Comparison of ENCODE assay signal across 8 cellular contexts in genomic region chr3:69094467-69095205, GRCh38. TPM values are rescaled to one million over a fixed set of nuclear protein-coding genes. Genes with fewer than 3 reads are reported as not detected.
DNase-seq lines count a peak whose midpoint lies in the region; ATAC-seq and TF ChIP-seq lines count a peak whose summit lies in the region.

No MANE protein-coding gene starts in this region.

- H3K27ac Mint-ChIP-seq in naive thymus-derived CD4-positive, alpha-beta T cell, result peak overlapping the region; percentile 81 to 98 (median 93)
- H3K27ac Mint-ChIP-seq in neural progenitor cell, result no peak overlapping the region

- POLR2A ChIA-PET in naive thymus-derived CD4-positive, alpha-beta T cell (lab: Charles Lee), result interaction anchor here (0.7 to 6.7 kb wide), 3 partner anchors 12 to 42 kb away, joined by 3 to 96 read pairs (median 6); partner anchors contain the start of genes ARL6IP5, TMF1 and UBA3

- no peaks in the 10 kb centered on the region for H3K27me3 Mint-ChIP-seq in naive thymus-derived CD4-positive, alpha-beta T cell
- H3K27me3 Mint-ChIP-seq in neural progenitor cell (ENCODE audit: insufficient read depth, low read depth), result peaks cover 2% of the 10 kb centered on the region

- H3K36me3 ChIP-seq in BLaER1 treated with 17β-estradiol and CSF1 and Interleukin-3, amounts not matched to agents 10 nM and 100 nM, result peaks cover 6 to 52% (median 24%) of the 10 kb centered on the region in 11 experiments; a peak in 20 of 22 replicates
- no peaks in the 10 kb centered on the region; the same call in 1 of the 2 replicates for H3K36me3 ChIP-seq in MM.1S (replicated peaks; ENCODE audit: insufficient read depth, low read length)
- no peaks in the 10 kb centered on the region for H3K36me3 ChIP-seq in body of pancreas (replicated peaks in 1 of 2; ENCODE audit: insufficient read depth in 1 of 2, low read depth in 2 of 2)
- no peaks in the 10 kb centered on the region for H3K36me3 ChIP-seq in naive thymus-derived CD4-positive, alpha-beta T cell (ENCODE audit: control insufficient read depth in 2 of 3, insufficient read depth in 3 of 3, low read length in 3 of 3)
- no peaks in the 10 kb centered on the region for H3K36me3 ChIP-seq in neural progenitor cell

- H3K36me3 Mint-ChIP-seq in naive thymus-derived CD4-positive, alpha-beta T cell, result peaks cover 0 to 47% (median 23%) of the 10 kb centered on the region in 5 donors
- H3K36me3 Mint-ChIP-seq in neural progenitor cell, result peaks cover 2% of the 10 kb centered on the region

- peak overlapping the region; percentile 58 to 79 (median 76) for H3K9ac ChIP-seq in BLaER1 treated with 17β-estradiol and CSF1 and Interleukin-3, amounts not matched to agents 10 nM and 100 nM
- H3K9ac ChIP-seq in MM.1S (ENCODE audit: low read length) (peak overlapping the region; percentile 58), neural progenitor cell (no peak overlapping the region)

- H3K9me3 ChIP-seq in BLaER1 treated with 17β-estradiol and CSF1 and Interleukin-3, amounts not matched to agents 10 nM and 100 nM (replicated peaks in 1 of 11), result no peaks in the 10 kb centered on the region
- H3K9me3 ChIP-seq in MM.1S (replicated peaks; ENCODE audit: insufficient read depth, low read length) (no peaks in the 10 kb centered on the region), body of pancreas (no peaks in the 10 kb centered on the region), neural progenitor cell (ENCODE audit: low read depth) (no peaks in the 10 kb centered on the region)
- H3K9me3 ChIP-seq in naive thymus-derived CD4-positive, alpha-beta T cell (ENCODE audit: control insufficient read depth in 2 of 3, low read length in 3 of 3), result no peaks in the 10 kb centered on the region

- H3K9me3 Mint-ChIP-seq in naive thymus-derived CD4-positive, alpha-beta T cell, result peaks cover 0 to 2% (median 0%) of the 10 kb centered on the region in 11 donors
- no peaks in the 10 kb centered on the region for H3K9me3 Mint-ChIP-seq in neural progenitor cell

- TF ChIP-seq POLR2A in body of pancreas (IDR thresholded peaks at IDR 0.05), result no peak

- H3K4me1 Mint-ChIP-seq in naive thymus-derived CD4-positive, alpha-beta T cell, result peaks cover 72 to 96% (median 81%) of the 10 kb centered on the region in 7 donors
- peaks cover 14% of the 10 kb centered on the region for H3K4me1 Mint-ChIP-seq in neural progenitor cell

- H4K20me1 ChIP-seq in BLaER1 treated with 17β-estradiol and CSF1 and Interleukin-3, amounts not matched to agents 10 nM and 100 nM, result peaks cover 0 to 97% (median 0%) of the 10 kb centered on the region in 11 experiments; a peak in 6 of 22 replicates
- H4K20me1 ChIP-seq in MM.1S (ENCODE audit: insufficient read depth, low read length), result no peaks in the 10 kb centered on the region
- peaks cover 6% of the 10 kb centered on the region for H4K20me1 ChIP-seq in neural progenitor cell (ENCODE audit: low read depth)

- peaks cover 93% of the 10 kb centered on the region for H3K79me2 ChIP-seq in MM.1S (ENCODE audit: low read length)
- peaks cover 10% of the 10 kb centered on the region for H3K79me2 ChIP-seq in neural progenitor cell (ENCODE audit: low read depth)

- peaks cover 61 to 91% (median 80%) of the 10 kb centered on the region in 10 experiments for H3K4me1 ChIP-seq in BLaER1 treated with 17β-estradiol and CSF1 and Interleukin-3, amounts not matched to agents 10 nM and 100 nM
- H3K4me1 ChIP-seq in MM.1S (ENCODE audit: low read length), result peaks cover 64% of the 10 kb centered on the region
- peaks cover 76% of the 10 kb centered on the region for H3K4me1 ChIP-seq in body of pancreas
- peaks cover 70 to 72% of the 10 kb centered on the region in 2 donors for H3K4me1 ChIP-seq in naive thymus-derived CD4-positive, alpha-beta T cell (ENCODE audit: control insufficient read depth in 2 of 2, insufficient read depth in 2 of 2, low read length in 2 of 2)
- H3K4me1 ChIP-seq in neural progenitor cell, result peaks cover 10% of the 10 kb centered on the region

- WGBS in body of pancreas, 2 donors, result 27 to 48% methylated on average over 8 of the region's 8 CpGs

- H3K27me3 ChIP-seq in BLaER1 treated with 17β-estradiol and CSF1 and Interleukin-3, amounts not matched to agents 10 nM and 100 nM, result no peaks in the 10 kb centered on the region
- H3K27me3 ChIP-seq in MM.1S (replicated peaks; ENCODE audit: insufficient read depth, low read length), result no peaks in the 10 kb centered on the region
- H3K27me3 ChIP-seq in body of pancreas, result no peaks in the 10 kb centered on the region
- H3K27me3 ChIP-seq in naive thymus-derived CD4-positive, alpha-beta T cell (ENCODE audit: control insufficient read depth in 2 of 2, insufficient read depth in 2 of 2, low read length in 2 of 2), result no peaks in the 10 kb centered on the region
- H3K27me3 ChIP-seq in neural progenitor cell, result no peaks in the 10 kb centered on the region

- H3K27ac ChIP-seq in BLaER1 treated with 17β-estradiol and CSF1 and Interleukin-3, amounts not matched to agents 10 nM and 100 nM, result peak overlapping the region; percentile 51 to 89 (median 87); a peak in 21 of 22 replicates
- peak overlapping the region; percentile 91 for H3K27ac ChIP-seq in MM.1S (ENCODE audit: low read length)
- peak overlapping the region; percentile 47 to 76 (median 68) for H3K27ac ChIP-seq in body of pancreas
- peak overlapping the region; percentile 76 for H3K27ac ChIP-seq in naive thymus-derived CD4-positive, alpha-beta T cell (ENCODE audit: low read depth, low read length)
- H3K27ac ChIP-seq in neural progenitor cell, result no peak overlapping the region

- ATAC-seq in body of pancreas, result no peak
- peak; percentile 26 for ATAC-seq in naive thymus-derived CD4-positive, alpha-beta T cell

- H2AFZ ChIP-seq in MM.1S (ENCODE audit: low read length), result no peak overlapping the region
- no peak overlapping the region for H2AFZ ChIP-seq in neural progenitor cell (replicated peaks)

- DNase-seq in MM.1S (peak; percentile 49), body of pancreas (peak in 1 of 4 donors; percentile 30), cerebellar nuclear complex (lab: John Stamatoyannopoulos, UW) (no peak), NCI-H510A treated with DMSO at 0.1 percent for 48 hours (lab: John Stamatoyannopoulos, UW) (no peak), neural progenitor cell (ENCODE audit: low spot score) (no peak), NCI-H2196 treated with DMSO at 0.1 percent for 48 hours (lab: John Stamatoyannopoulos, UW; ENCODE audit: unreplicated experiment) (no peak)
- no peak for DNase-seq in naive thymus-derived CD4-positive, alpha-beta T cell

- peak overlapping the region; percentile 70 to 92 (median 78) for H3K4me3 Mint-ChIP-seq in naive thymus-derived CD4-positive, alpha-beta T cell
- H3K4me3 Mint-ChIP-seq in neural progenitor cell, result no peak overlapping the region

- TF ChIP-seq CTCF in MM.1S (IDR thresholded peaks at IDR 0.05; ENCODE audit: low read length) (no peak), body of pancreas (IDR thresholded peaks at IDR 0.05) (no peak), neural progenitor cell (IDR thresholded peaks at IDR 0.05) (no peak)

- CTCF ChIA-PET in naive thymus-derived CD4-positive, alpha-beta T cell (lab: Charles Lee), result no interaction called here

- peak overlapping the region; percentile 69 to 99 (median 92) for H3K4me2 ChIP-seq in BLaER1 treated with 17β-estradiol and CSF1 and Interleukin-3, amounts not matched to agents 10 nM and 100 nM
- H3K4me2 ChIP-seq in MM.1S (ENCODE audit: low read depth, low read length) (peak overlapping the region; percentile 89), neural progenitor cell (no peak overlapping the region)

- intact Hi-C loops in body of pancreas (cut with DNase I), result no loop called here
- intact Hi-C loops in naive thymus-derived CD4-positive, alpha-beta T cell (cut with micrococcal nuclease), result loop anchor here in 1 of 2 donors (2.0 to 5.0 kb wide), 2 partner anchors 14 to 103 kb away; partner anchors contain the start of gene UBA3

- peak overlapping the region in 8 of 10 experiments; percentile 13 to 61 (median 38); a peak in 12 of 20 replicates for H3K4me3 ChIP-seq in BLaER1 treated with 17β-estradiol and CSF1 and Interleukin-3, amounts not matched to agents 10 nM and 100 nM
- peak overlapping the region; percentile 29 for H3K4me3 ChIP-seq in MM.1S (ENCODE audit: low read length)
- no peak overlapping the region for H3K4me3 ChIP-seq in body of pancreas
- peak overlapping the region; percentile 38 for H3K4me3 ChIP-seq in naive thymus-derived CD4-positive, alpha-beta T cell (ENCODE audit: low read length)
- H3K4me3 ChIP-seq in neural progenitor cell, result no peak overlapping the region

- H3F3A ChIP-seq in MM.1S (ENCODE audit: insufficient read depth, low read length) (peaks cover 68% of the 10 kb centered on the region), neural progenitor cell (ENCODE audit: low read depth) (no peaks in the 10 kb centered on the region)

- no peaks in the 10 kb centered on the region for H3K9me2 ChIP-seq in MM.1S (replicated peaks; ENCODE audit: insufficient read depth, low read length)

RNA-seq across cellular contexts. Expression of gene ARL6IP5, which starts 9.9 kb away (rescaled TPM):
- total RNA-seq in body of pancreas, result 10 to 100 TPM; 34.6 to 73.9 TPM
- total RNA-seq in naive thymus-derived CD4-positive, alpha-beta T cell, result 100 to 1,000 TPM in 4 of 5 experiments, 10 to 100 TPM in 1; 75.8 to 226 (median 119) TPM
- polyA plus RNA-seq in naive thymus-derived CD4-positive, alpha-beta T cell, result 100 to 1,000 TPM; 330 to 457 TPM
- 50.5 and 72.4 TPM in 2 replicates for total RNA-seq in neural progenitor cell (ENCODE audit: low replicate concordance)

RNA-seq across cellular contexts. Expression of gene UBA3, which starts 14.5 kb away (rescaled TPM):
- 10 to 100 TPM; 23.3 to 47.5 TPM for total RNA-seq in body of pancreas
- total RNA-seq in naive thymus-derived CD4-positive, alpha-beta T cell, result 100 to 1,000 TPM in 1 of 5 experiments, 10 to 100 TPM in 4; 51.1 to 120 (median 70.8) TPM
- polyA plus RNA-seq in naive thymus-derived CD4-positive, alpha-beta T cell, result 10 to 100 TPM; 36.6 to 44.8 TPM
- total RNA-seq in neural progenitor cell (ENCODE audit: low replicate concordance), result 102 and 144 TPM in 2 replicates

RNA-seq across cellular contexts. Expression of gene LMOD3, which starts 27.8 kb away (rescaled TPM):
- total RNA-seq in body of pancreas (under 1 TPM in 1 of 2 donors, not detected in 1; 0.33 TPM), neural progenitor cell (ENCODE audit: low replicate concordance) (not detected in 2 replicates)
- total RNA-seq in naive thymus-derived CD4-positive, alpha-beta T cell, result not detected
- polyA plus RNA-seq in naive thymus-derived CD4-positive, alpha-beta T cell, result under 1 TPM in 1 of 2 donors, not detected in 1; 0.05 TPM

RNA-seq across cellular contexts. Expression of gene TMF1, which starts 42.5 kb away (rescaled TPM):
- total RNA-seq in body of pancreas (10 to 100 TPM; 16.8 to 17.1 TPM), neural progenitor cell (ENCODE audit: low replicate concordance) (14.6 and 24.4 TPM in 2 replicates)
- 10 to 100 TPM; 41.3 to 71.8 (median 52.8) TPM for total RNA-seq in naive thymus-derived CD4-positive, alpha-beta T cell
- 10 to 100 TPM; 36.1 to 37.8 TPM for polyA plus RNA-seq in naive thymus-derived CD4-positive, alpha-beta T cell

Comparison
In these comparisons a context has a peak if more than half of its experiments do, and no peak if none do; other contexts are left out.
1. H3K4me3 ChIP-seq: peak in BLaER1 treated with 17β-estradiol and CSF1 and Interleukin-3, amounts not matched to agents 10 nM and 100 nM (8 of 10), MM.1S (single experiment) and naive thymus-derived CD4-positive, alpha-beta T cell (single experiment); none in body of pancreas (0 of 2) and neural progenitor cell (single experiment).